ENCODE assay signal across 37 cellular contexts in genomic region chr1:147741075-147741474, GRCh38. TPM values are rescaled to one million over a fixed set of nuclear protein-coding genes. Genes with fewer than 3 reads are reported as not detected.
"Had no signal": no experiment of that assay in that cellular context is flagged by ENCODE, and none has a peak within 500 bp of the region (broad histone marks: within the 10 kb centered on the region; RNA-seq: fewer than 3 reads in every experiment).

No MANE protein-coding gene starts in this region.

- H3K4me1 Mint-ChIP-seq: activated CD4-positive, alpha-beta T cell treated with anti-CD3 and anti-CD28 coated beads, Interleukin-2, amount 10 ng/mL, durations not matched to agents 24 days and 14 days had no signal

- ATAC-seq: activated CD8-positive, alpha-beta T cell treated with anti-CD3 and anti-CD28 coated beads for 36 hours; activated naive CD4-positive, alpha-beta T cell treated with anti-CD3 and anti-CD28 coated beads, Interleukin-2, amount 50 U/mL, for 72 hours; body of pancreas had no signal

- H3K4me3 Mint-ChIP-seq: activated CD4-positive, alpha-beta T cell treated with anti-CD3 and anti-CD28 coated beads, Interleukin-2, amount 10 ng/mL, durations not matched to agents 24 days and 14 days; activated CD8-positive, alpha-beta T cell treated with anti-CD3 and anti-CD28 coated beads for 36 hours; activated naive CD4-positive, alpha-beta T cell treated with anti-CD3 and anti-CD28 coated beads for 36 hours; activated T-helper 1 cell treated with anti-CD3 and anti-CD28 coated beads, Interleukin-12 subunit alpha, Interleukin-12 subunit beta, Interleukin-2, Interleukin-4 antibody, amounts not matched to agents 30 ng/mL and 10 ng/mL and 1 ng/mL, durations not matched to agents 14 hours and 24 hours and 36 hours had no signal

- H3K36me3 Mint-ChIP-seq: activated naive CD4-positive, alpha-beta T cell treated with anti-CD3 and anti-CD28 coated beads, Interleukin-2, amount 50 U/mL, for 72 hours had no signal

- H3K27ac ChIP-seq: adrenal gland, body of pancreas, PC-9, RWPE1, SJCRH30, SK-N-MC had no signal

- H3K27me3 ChIP-seq: adrenal gland, body of pancreas, SJCRH30 had no signal

- H3K9me3 Mint-ChIP-seq: activated CD4-positive, alpha-beta T cell treated with anti-CD3 and anti-CD28 coated beads, Interleukin-2, amount 10 ng/mL, durations not matched to agents 24 days and 14 days; activated CD8-positive, alpha-beta T cell treated with anti-CD3 and anti-CD28 coated beads for 36 hours; activated naive CD4-positive, alpha-beta T cell treated with anti-CD3 and anti-CD28 coated beads for 36 hours; activated naive CD4-positive, alpha-beta T cell treated with anti-CD3 and anti-CD28 coated beads, Interleukin-2, amount 50 U/mL, for 72 hours; activated T-helper 1 cell treated with anti-CD3 and anti-CD28 coated beads, Interleukin-12 subunit alpha, Interleukin-12 subunit beta, Interleukin-2, Interleukin-4 antibody, amounts not matched to agents 30 ng/mL and 10 ng/mL and 1 ng/mL, durations not matched to agents 14 hours and 24 hours and 36 hours had no signal

- H3K9me3 ChIP-seq: adrenal gland, body of pancreas, SJCRH30 had no signal

- H3K4me1 ChIP-seq: adrenal gland, body of pancreas, SJCRH30 had no signal

- H3K27me3 Mint-ChIP-seq: activated CD8-positive, alpha-beta T cell treated with anti-CD3 and anti-CD28 coated beads for 36 hours had no signal

- H3K4me3 ChIP-seq: adrenal gland, body of pancreas, PC-9, SJCRH30, SK-N-MC had no signal

- FAIRE-seq: astrocyte, bronchial epithelial cell, RCC 7860 had no signal

- H3K36me3 ChIP-seq: adrenal gland, SJCRH30 had no signal

- DNase-seq: activated CD4-positive, alpha-beta T cell treated with anti-CD3 and anti-CD28 coated beads, Interleukin-2, amount 10 ng/mL, durations not matched to agents 24 days and 14 days; activated CD4-positive, alpha-beta T cell treated with anti-CD3 and anti-CD28 coated beads, Interleukin-2, amount 50 U/mL, for 4 hours; activated CD8-positive, alpha-beta T cell treated with anti-CD3 and anti-CD28 coated beads for 36 hours; activated gamma-delta T cell treated with Interleukin-2 at 50 U/mL for 16 hours; activated naive CD4-positive, alpha-beta T cell treated with anti-CD3 and anti-CD28 coated beads for 36 hours; activated T-cell treated with anti-CD3 and anti-CD28 coated beads, Interleukin-2, amount 50 U/mL, for 1 hour; central memory CD4-positive, alpha-beta T cell; Karpas-422; KBM-7; NCI-H1105; NCI-H1417 treated with DMSO at 0.1 percent for 48 hours; NCI-H187 treated with DMSO at 0.1 percent for 48 hours; NCI-H2081; NCI-H2171 treated with DMSO at 0.1 percent for 48 hours; NCI-H2227 treated with DMSO at 0.1 percent for 48 hours; NCI-H446; NCI-H510A treated with DMSO at 0.1 percent for 48 hours; NCI-H69; NCI-H82; NK-92 treated with Interleukin-12 subunit alpha and Interleukin-12 subunit beta, amount 100 ng/mL, for 24 hours; PC-9; SHP77; SJCRH30; T1000 had no signal

RNA-seq across cellular contexts. Expression of gene GJA5, which starts 19.3 kb away (rescaled TPM):
- total RNA-seq: activated CD4-positive, alpha-beta T cell treated with anti-CD3 and anti-CD28 coated beads, Interleukin-2, amount 10 ng/mL, durations not matched to agents 24 days and 14 days; activated CD8-positive, alpha-beta memory T cell treated with anti-CD3 and anti-CD28 coated beads for 36 hours; activated CD8-positive, alpha-beta T cell treated with anti-CD3 and anti-CD28 coated beads for 36 hours; activated naive CD4-positive, alpha-beta T cell treated with anti-CD3 and anti-CD28 coated beads for 36 hours; activated naive CD4-positive, alpha-beta T cell treated with anti-CD3 and anti-CD28 coated beads, Interleukin-2, amount 50 U/mL, for 72 hours; activated T-helper 1 cell treated with anti-CD3 and anti-CD28 coated beads, Interleukin-12 subunit alpha, Interleukin-12 subunit beta, Interleukin-2, Interleukin-4 antibody, amounts not matched to agents 30 ng/mL and 10 ng/mL and 1 ng/mL, durations not matched to agents 14 hours and 24 hours and 36 hours; bronchial epithelial cell; OCI-LY7; SJCRH30; T-helper 1 cell treated with Interleukin-12 subunit alpha and Interleukin-12 subunit beta and Interleukin-4 antibody, amounts not matched to agents 30 ng/mL and 1 ng/mL, for 36 hours; T-helper 2 cell treated with Interferon-gamma antibody and Interleukin-4, amounts not matched to agents 100 ng/mL and 5 ng/mL, for 36 hours had no signal
